ENCODE assay signal across 8 cellular contexts in genomic region chr14:102777711-102778615, GRCh38. TPM values are rescaled to one million over a fixed set of nuclear protein-coding genes. Genes with fewer than 3 reads are reported as not detected.
DNase-seq lines count a peak whose midpoint lies in the region; ATAC-seq, FAIRE-seq and TF ChIP-seq lines count a peak whose summit lies in the region.

No MANE protein-coding gene starts in this region.

- no peaks in the 10 kb centered on the region for H3K36me3 ChIP-seq in ectodermal cell (ENCODE audit: control insufficient read depth, insufficient read depth, low read length)
- no peaks in the 10 kb centered on the region for H3K36me3 ChIP-seq in stomach

- no peak for TF ChIP-seq CTCF in stomach (IDR thresholded peaks at IDR 0.05)

- no peak for TF ChIP-seq POLR2A in stomach (IDR thresholded peaks at IDR 0.05)

- H3K9me3 ChIP-seq in T-helper 17 cell (ENCODE audit: control insufficient read depth, low read length, poor library complexity, severe bottlenecking) = no peaks in the 10 kb centered on the region
- H3K9me3 ChIP-seq in ectodermal cell (ENCODE audit: control insufficient read depth, low read length) = no peaks in the 10 kb centered on the region
- H3K9me3 ChIP-seq in stomach = no peaks in the 10 kb centered on the region

- 1% methylated on average over 112 of the region's 112 CpGs for WGBS in ectodermal cell, 2 experiments
- 0 to 1% (median 0%) methylated on average over 12 to 109 of the region's 112 CpGs for WGBS in stomach, 5 donors

- H3K36me3 Mint-ChIP-seq in T-helper 17 cell (ENCODE audit: low read depth) = peaks cover 4% of the 10 kb centered on the region

- peak overlapping the region; percentile 93 for H3K27ac Mint-ChIP-seq in T-helper 17 cell

- no peaks in the 10 kb centered on the region for H3K27me3 Mint-ChIP-seq in T-helper 17 cell

- FAIRE-seq in RCC 7860 (lab: Jason Lieb, UNC) = no peak

- H3K4me1 ChIP-seq in ectodermal cell (ENCODE audit: control insufficient read depth, insufficient read depth, low read length) (peaks cover 6% of the 10 kb centered on the region), stomach (peaks cover 0 to 43% (median 20%) of the 10 kb centered on the region in 4 donors)

- H3K4me3 Mint-ChIP-seq in T-helper 17 cell = peak overlapping the region; percentile 96

- TF ChIP-seq EP300 in stomach (IDR thresholded peaks at IDR 0.05) = no peak

- peaks cover 43% of the 10 kb centered on the region for H3K4me1 Mint-ChIP-seq in T-helper 17 cell

- intact Hi-C loops in stomach (cut with DNase I; ENCODE audit: low total_unique reads) = loop anchor here (10.0 kb wide), 1 partner anchor 137 kb away; no protein-coding TSS in a partner anchor

- DNase-seq in activated CD4-positive, CD25-positive, alpha-beta regulatory T cell (lab: John Stamatoyannopoulos, UW) = no peak
- DNase-seq in T-helper 17 cell (peak in 1 of 3 donors; percentile 18), medulla oblongata (ENCODE audit: extremely low spot score) (peak; percentile 41), stomach (no peak), RCC 7860 (ENCODE audit: low spot score) (no peak)

- H3K27ac ChIP-seq in ectodermal cell (ENCODE audit: insufficient read depth, low read depth, low read length, poor library complexity, severe bottlenecking) = no peak overlapping the region
- peak overlapping the region; percentile 78 to 96 (median 89) for H3K27ac ChIP-seq in stomach

- peak; percentile 24 to 26 for ATAC-seq in activated CD4-positive, CD25-positive, alpha-beta regulatory T cell treated with anti-CD3 and anti-CD28 coated beads, Interleukin-2, amount 50 U/mL, for 24 hours
- ATAC-seq in HG03045 (IDR thresholded peaks at IDR 0.05; ENCODE audit: unreplicated experiment) (peak; percentile 22), T-helper 17 cell (peak; percentile 18)

- H3K27me3 ChIP-seq in ectodermal cell (ENCODE audit: control insufficient read depth, insufficient read depth, low read length, poor library complexity, severe bottlenecking) (peaks cover 20% of the 10 kb centered on the region), stomach (no peaks in the 10 kb centered on the region)

- H3K4me3 ChIP-seq in ectodermal cell (ENCODE audit: insufficient read depth, low read depth, low read length) (peak overlapping the region; percentile 69), stomach (peak overlapping the region; percentile 81 to 99 (median 88))

RNA-seq across cellular contexts. Expression of gene TRAF3, which starts 0.7 kb away (rescaled TPM):
- 10 to 100 TPM; 47.8 to 54.4 TPM for total RNA-seq in T-helper 17 cell
- 14.3 TPM for polyA plus RNA-seq in ectodermal cell (2013, experiment 1 of 4)
- polyA plus RNA-seq in ectodermal cell (2013, experiment 2 of 4) = 17.3 TPM
- polyA plus RNA-seq in ectodermal cell (2013, experiment 3 of 4) = 11.4 TPM
- 14.0 TPM for polyA plus RNA-seq in ectodermal cell (2013, experiment 4 of 4)
- total RNA-seq in stomach = 10 to 100 TPM in 1 of 5 donors, 1 to 10 TPM in 4; 4.0 to 30.1 (median 7.5) TPM
- 1 to 10 TPM; 3.5 to 7.0 (median 3.9) TPM for polyA plus RNA-seq in stomach
